1 cellular context compared by ENCODE assay signal in the genomic region with DNA sequence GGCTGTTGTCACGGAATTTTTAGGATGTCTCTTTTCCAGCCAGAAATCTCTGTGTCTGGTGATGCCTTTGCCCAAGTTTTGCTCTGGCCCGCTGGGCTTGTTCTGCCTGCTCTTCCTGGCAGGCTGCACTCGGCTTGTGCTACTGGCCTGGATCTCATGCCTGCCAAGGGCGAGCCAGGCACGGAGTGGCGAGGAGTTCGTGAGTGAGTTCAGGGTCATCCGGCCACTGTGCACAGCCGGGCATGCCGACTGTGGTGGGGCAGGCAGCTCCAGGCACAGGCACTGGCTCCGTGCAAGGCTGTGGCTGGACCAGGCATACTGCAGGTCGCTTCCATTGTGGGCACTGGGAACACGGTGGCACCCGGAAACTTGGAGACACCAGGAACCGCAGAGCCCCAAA.
TF ChIP-seq lines count a peak whose summit lies in the region.

No MANE protein-coding gene starts in this region.

TF ChIP-seq in IMR-90, 13 proteins besides CTCF, POLR2A, EP300 and RAD21:
- no peak for TF ChIP-seq NFE2L2 (IDR thresholded peaks at IDR 0.05; ENCODE audit: low read depth, low read length)
- TF ChIP-seq, protein P1, sequence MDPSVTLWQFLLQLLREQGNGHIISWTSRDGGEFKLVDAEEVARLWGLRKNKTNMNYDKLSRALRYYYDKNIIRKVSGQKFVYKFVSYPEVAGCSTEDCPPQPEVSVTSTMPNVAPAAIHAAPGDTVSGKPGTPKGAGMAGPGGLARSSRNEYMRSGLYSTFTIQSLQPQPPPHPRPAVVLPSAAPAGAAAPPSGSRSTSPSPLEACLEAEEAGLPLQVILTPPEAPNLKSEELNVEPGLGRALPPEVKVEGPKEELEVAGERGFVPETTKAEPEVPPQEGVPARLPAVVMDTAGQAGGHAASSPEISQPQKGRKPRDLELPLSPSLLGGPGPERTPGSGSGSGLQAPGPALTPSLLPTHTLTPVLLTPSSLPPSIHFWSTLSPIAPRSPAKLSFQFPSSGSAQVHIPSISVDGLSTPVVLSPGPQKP (IDR thresholded peaks at IDR 0.05; ENCODE audit: borderline replicate concordance, low read depth, low read length): no peak
